In genomic region chr20:62873681-62874031, GRCh38 we compare ENCODE assay signal across 8 cellular contexts. TPM values are rescaled to one million over a fixed set of nuclear protein-coding genes. Genes with fewer than 3 reads are reported as not detected.
DNase-seq lines count a peak whose midpoint lies in the region; ATAC-seq and TF ChIP-seq lines count a peak whose summit lies in the region.
"Not testable (repeated sequence)": the region's sequence is repeated elsewhere in the genome, so short reads cannot be mapped to it uniquely, and the experiment has no call there.

No MANE protein-coding gene starts in this region.

- 0% methylated on average over 4 to 7 of the region's 15 CpGs for WGBS in gastroesophageal sphincter (ENCODE audit: low coverage in 1 of 2), 2 donors

- H3K36me3 ChIP-seq in gastroesophageal sphincter; naive thymus-derived CD4-positive, alpha-beta T cell (ENCODE audit: control insufficient read depth in 2 of 3, insufficient read depth in 3 of 3, low read length in 3 of 3): not testable (repeated sequence)

- not testable (repeated sequence) for TF ChIP-seq POLR2A in gastroesophageal sphincter (IDR thresholded peaks at IDR 0.05)

- not testable (repeated sequence) for ATAC-seq in CD4-positive, alpha-beta T cell (ENCODE audit: poor library complexity); gastroesophageal sphincter; naive thymus-derived CD4-positive, alpha-beta T cell; stimulated activated naive CD8-positive, alpha-beta T cell treated with anti-CD3 and anti-CD28 coated beads, Interleukin-15, amount 100 ng/mL, for 72 hours

- peaks cover 0 to 32% (median 16%) of the 10 kb centered on the region in 3 donors for H3K4me1 ChIP-seq in gastroesophageal sphincter
- H3K4me1 ChIP-seq in naive thymus-derived CD4-positive, alpha-beta T cell (ENCODE audit: control insufficient read depth in 2 of 2, insufficient read depth in 2 of 2, low read length in 2 of 2): not testable (repeated sequence)

- H3K27me3 Mint-ChIP-seq in CD4-positive, alpha-beta T cell; T-helper 2 cell treated with Interferon-gamma antibody and Interleukin-4, amounts not matched to agents 5 μg/mL and 100 μg/mL, for 36 hours (ENCODE audit: low read depth); naive thymus-derived CD4-positive, alpha-beta T cell; stimulated activated naive CD8-positive, alpha-beta T cell treated with anti-CD3 and anti-CD28 coated beads, Interleukin-15, amount 100 ng/mL, for 72 hours: not testable (repeated sequence)

- H3K4me3 ChIP-seq in HFF-Myc (replicated peaks; ENCODE audit: low read depth, low read length); gastroesophageal sphincter; naive thymus-derived CD4-positive, alpha-beta T cell (ENCODE audit: low read length): not testable (repeated sequence)

- not testable (repeated sequence) for H3K9me3 Mint-ChIP-seq in CD4-positive, alpha-beta T cell; T-helper 2 cell treated with Interferon-gamma antibody and Interleukin-4, amounts not matched to agents 5 μg/mL and 100 μg/mL, for 36 hours; naive thymus-derived CD4-positive, alpha-beta T cell; stimulated activated naive CD8-positive, alpha-beta T cell treated with anti-CD3 and anti-CD28 coated beads, Interleukin-15, amount 100 ng/mL, for 72 hours

- H3K4me1 Mint-ChIP-seq in CD4-positive, alpha-beta T cell (ENCODE audit: low read depth): peaks cover 28% of the 10 kb centered on the region
- peaks cover 17% of the 10 kb centered on the region for H3K4me1 Mint-ChIP-seq in T-helper 2 cell treated with Interferon-gamma antibody and Interleukin-4, amounts not matched to agents 5 μg/mL and 100 μg/mL, for 36 hours (ENCODE audit: low read depth)
- H3K4me1 Mint-ChIP-seq in naive thymus-derived CD4-positive, alpha-beta T cell: peaks cover 7 to 39% (median 25%) of the 10 kb centered on the region in 7 donors
- peaks cover 40% of the 10 kb centered on the region for H3K4me1 Mint-ChIP-seq in stimulated activated naive CD8-positive, alpha-beta T cell treated with anti-CD3 and anti-CD28 coated beads, Interleukin-15, amount 100 ng/mL, for 72 hours

- not testable (repeated sequence) for H3K27ac ChIP-seq in CD4-positive, alpha-beta T cell (ENCODE audit: low read depth, low read length); naive thymus-derived CD4-positive, alpha-beta T cell (ENCODE audit: low read depth, low read length)
- peak overlapping the region in 2 of 4 donors; percentile 58 to 63 for H3K27ac ChIP-seq in gastroesophageal sphincter

- POLR2A ChIA-PET in CD4-positive, alpha-beta T cell (lab: Charles Lee): interaction anchor here (0.7 kb wide), 1 partner anchor 257 kb away, joined by 3 read pairs; no protein-coding TSS in a partner anchor
- POLR2A ChIA-PET in naive thymus-derived CD4-positive, alpha-beta T cell (lab: Charles Lee): not testable (repeated sequence)

- H3K27me3 ChIP-seq in CD4-positive, alpha-beta T cell (ENCODE audit: control insufficient read depth, insufficient read depth, low read length); gastroesophageal sphincter; naive thymus-derived CD4-positive, alpha-beta T cell (ENCODE audit: control insufficient read depth in 2 of 2, insufficient read depth in 2 of 2, low read length in 2 of 2): not testable (repeated sequence)

- CTCF ChIA-PET in CD4-positive, alpha-beta T cell (lab: Charles Lee): interaction anchor here (0.9 to 1.4 kb wide), 3 partner anchors 17 to 135 kb away, joined by 3 to 4 read pairs (median 3); no protein-coding TSS in a partner anchor
- CTCF ChIA-PET in naive thymus-derived CD4-positive, alpha-beta T cell (lab: Charles Lee): interaction anchor here (0.6 to 1.4 kb wide), 3 partner anchors 17 to 357 kb away, joined by 3 to 4 read pairs (median 3); no protein-coding TSS in a partner anchor

- TF ChIP-seq CTCF in CD4-positive, alpha-beta T cell (IDR thresholded peaks at IDR 0.05): peak; percentile 35
- peak; percentile 49 for TF ChIP-seq CTCF in HFF-Myc (IDR thresholded peaks at IDR 0.05; ENCODE audit: low read depth, low read length, missing control alignments)
- peak in 3 of 4 experiments; percentile 59 to 74 (median 68) for TF ChIP-seq CTCF in gastroesophageal sphincter (IDR thresholded peaks at IDR 0.05)

- not testable (repeated sequence) for H3K9me3 ChIP-seq in CD4-positive, alpha-beta T cell (ENCODE audit: control insufficient read depth, low read length); gastroesophageal sphincter; naive thymus-derived CD4-positive, alpha-beta T cell (ENCODE audit: control insufficient read depth in 2 of 3, low read length in 3 of 3)

- H3K36me3 Mint-ChIP-seq in CD4-positive, alpha-beta T cell (ENCODE audit: low read depth); T-helper 2 cell treated with Interferon-gamma antibody and Interleukin-4, amounts not matched to agents 5 μg/mL and 100 μg/mL, for 36 hours (ENCODE audit: low read depth); naive thymus-derived CD4-positive, alpha-beta T cell: not testable (repeated sequence)

- TF ChIP-seq EP300 in gastroesophageal sphincter (IDR thresholded peaks at IDR 0.05): not testable (repeated sequence)

- H3K4me3 Mint-ChIP-seq in CD4-positive, alpha-beta T cell: not testable (repeated sequence)
- H3K4me3 Mint-ChIP-seq in T-helper 2 cell treated with Interferon-gamma antibody and Interleukin-4, amounts not matched to agents 5 μg/mL and 100 μg/mL, for 36 hours: peak overlapping the region; percentile 18
- H3K4me3 Mint-ChIP-seq in naive thymus-derived CD4-positive, alpha-beta T cell: peak overlapping the region in 8 of 10 donors; percentile 25 to 75 (median 61)
- H3K4me3 Mint-ChIP-seq in stimulated activated naive CD8-positive, alpha-beta T cell treated with anti-CD3 and anti-CD28 coated beads, Interleukin-15, amount 100 ng/mL, for 72 hours: peak overlapping the region; percentile 74 to 78

- DNase-seq in CD4-positive, alpha-beta T cell: peak in 1 of 10 experiments; percentile 16
- not testable (repeated sequence) for DNase-seq in HFF-Myc (ENCODE audit: extremely low read depth, low read depth); naive thymus-derived CD4-positive, alpha-beta T cell
- DNase-seq in NCI-H2196 treated with DMSO at 0.1 percent for 48 hours (lab: John Stamatoyannopoulos, UW; ENCODE audit: unreplicated experiment) (peak; percentile 17), amygdala (lab: John Stamatoyannopoulos, UW) (peak in 31 of 56 donors; percentile 4 to 79 (median 46))
- peak; percentile 52 for DNase-seq in T-helper 2 cell treated with Interferon-gamma antibody and Interleukin-4, amounts not matched to agents 5 μg/mL and 100 μg/mL, for 36 hours (ENCODE audit: low spot score)
- DNase-seq in stimulated activated naive CD8-positive, alpha-beta T cell treated with anti-CD3 and anti-CD28 coated beads, Interleukin-15, amount 100 ng/mL, for 72 hours: peak; percentile 30 to 63

- intact Hi-C loops in CD4-positive, alpha-beta T cell (cut with DNase I, micrococcal nuclease): loop anchor here in 1 of 2 experiments (1.0 kb wide), 1 partner anchor 136 kb away; no protein-coding TSS in a partner anchor
- intact Hi-C loops in naive thymus-derived CD4-positive, alpha-beta T cell (cut with micrococcal nuclease): loop anchor here (1.0 to 2.0 kb wide), 3 partner anchors 18 to 136 kb away; no protein-coding TSS in a partner anchor

- H3K27ac Mint-ChIP-seq in CD4-positive, alpha-beta T cell: peak overlapping the region; percentile 58
- H3K27ac Mint-ChIP-seq in T-helper 2 cell treated with Interferon-gamma antibody and Interleukin-4, amounts not matched to agents 5 μg/mL and 100 μg/mL, for 36 hours: not testable (repeated sequence)
- H3K27ac Mint-ChIP-seq in naive thymus-derived CD4-positive, alpha-beta T cell: peak overlapping the region in 6 of 9 donors; percentile 35 to 77 (median 55)
- peak overlapping the region in 1 of 2 donors; percentile 67 for H3K27ac Mint-ChIP-seq in stimulated activated naive CD8-positive, alpha-beta T cell treated with anti-CD3 and anti-CD28 coated beads, Interleukin-15, amount 100 ng/mL, for 72 hours

RNA-seq across cellular contexts. Expression of gene TCFL5, which starts 12.0 kb away (rescaled TPM):
- total RNA-seq in CD4-positive, alpha-beta T cell: 1 to 10 TPM; 5.9 to 6.3 TPM
- total RNA-seq in gastroesophageal sphincter: 10 to 100 TPM; 12.0 to 28.9 (median 13.8) TPM
- 10 to 100 TPM in 2 of 5 experiments, 1 to 10 TPM in 3; 3.7 to 10.8 (median 7.5) TPM for total RNA-seq in naive thymus-derived CD4-positive, alpha-beta T cell
- polyA plus RNA-seq in naive thymus-derived CD4-positive, alpha-beta T cell: 1 to 10 TPM in 1 of 2 donors, under 1 TPM in 1; 0.91 to 1.9 TPM

RNA-seq across cellular contexts. Expression of gene DIDO1, which starts 52.6 kb away (rescaled TPM):
- 10 to 100 TPM; 51.9 to 54.3 TPM for total RNA-seq in CD4-positive, alpha-beta T cell
- 10 to 100 TPM; 49.5 to 75.8 (median 66.5) TPM for total RNA-seq in gastroesophageal sphincter
- 100 to 1,000 TPM in 2 of 5 experiments, 10 to 100 TPM in 3; 66.1 to 139 (median 77.4) TPM for total RNA-seq in naive thymus-derived CD4-positive, alpha-beta T cell
- polyA plus RNA-seq in naive thymus-derived CD4-positive, alpha-beta T cell: 10 to 100 TPM; 36.6 to 58.4 TPM

RNA-seq across cellular contexts. Expression of gene COL9A3, which starts 56.8 kb away (rescaled TPM):
- total RNA-seq in CD4-positive, alpha-beta T cell: not detected
- total RNA-seq in gastroesophageal sphincter: 10 to 100 TPM in 2 of 4 donors, 1 to 10 TPM in 2; 8.8 to 29.9 (median 14.3) TPM
- under 1 TPM in 2 of 5 experiments, not detected in 3; 0.32 to 0.59 TPM for total RNA-seq in naive thymus-derived CD4-positive, alpha-beta T cell
- not detected for polyA plus RNA-seq in naive thymus-derived CD4-positive, alpha-beta T cell

Comparison
In these comparisons a context has a peak if more than half of its experiments do, and no peak if none do; other contexts are left out.
1. RNA of gene COL9A3, which starts 56.8 kb away (total RNA-seq): 8.8 to 29.9 TPM in gastroesophageal sphincter; 0.32 to 0.59 TPM in naive thymus-derived CD4-positive, alpha-beta T cell and not detected in CD4-positive, alpha-beta T cell; every median in the first group is over 4 times any median in the second.
2. Peak in every context shown above with its lines, with median percentiles within 50 percentile points of each other: CTCF ChIP-seq.